1 cellular context compared by ENCODE assay signal in genomic region chr10:72276013-72276387, GRCh38.
TF ChIP-seq lines count a peak whose summit lies in the region.

No MANE protein-coding gene starts in this region.

TF ChIP-seq in IMR-90, 13 proteins besides CTCF, POLR2A, EP300 and RAD21:
- TF ChIP-seq MAZ (IDR thresholded peaks at IDR 0.05; ENCODE audit: borderline replicate concordance, low read depth, low read length) (no peak), RFX5 (IDR thresholded peaks at IDR 0.05; ENCODE audit: low read depth, low read length) (no peak), USF2 (IDR thresholded peaks at IDR 0.05; ENCODE audit: low read depth, low read length) (no peak), SMC3 (IDR thresholded peaks at IDR 0.05; ENCODE audit: low read depth, low read length) (no peak), BHLHE40 (IDR thresholded peaks at IDR 0.05; ENCODE audit: low read depth, low read length) (no peak), CHD1 (IDR thresholded peaks at IDR 0.05; ENCODE audit: low read depth, low read length) (no peak), ELK1 (IDR thresholded peaks at IDR 0.05; ENCODE audit: borderline replicate concordance, low read depth, low read length) (no peak), MXI1 (IDR thresholded peaks at IDR 0.05; ENCODE audit: borderline replicate concordance, low read depth, low read length) (no peak)
TF ChIP-seq in IMR-90: peak in this region for 0.
